ENCODE assay signal across 8 cellular contexts in genomic region chr20:7285918-7286556, GRCh38.
DNase-seq lines count a peak whose midpoint lies in the region; ATAC-seq and TF ChIP-seq lines count a peak whose summit lies in the region.

No MANE protein-coding gene starts in this region.

- no peak overlapping the region for H3K4me3 ChIP-seq in breast epithelium

- peak; percentile 14 to 66 (median 64) for TF ChIP-seq CTCF in breast epithelium (IDR thresholded peaks at IDR 0.05)

- H3K27me3 ChIP-seq in breast epithelium, result no peaks in the 10 kb centered on the region

- no peaks in the 10 kb centered on the region for H3K4me1 ChIP-seq in breast epithelium

- no peaks in the 10 kb centered on the region for H3K36me3 ChIP-seq in breast epithelium

- peak; percentile 55 for DNase-seq in Daoy (ENCODE audit: low read depth)
- peak; percentile 64 for DNase-seq in LHCN-M2 (ENCODE audit: low read depth)
- DNase-seq in OCI-M1 (lab: John Stamatoyannopoulos, UW), result peak; percentile 81
- peak; percentile 48 to 66 for DNase-seq in breast epithelium (ENCODE audit: low spot score in 2 of 2)
- peak; percentile 82 for DNase-seq in islet precursor cell
- peak; percentile 0 to 13 for DNase-seq in stimulated activated CD8-positive, alpha-beta memory T cell treated with anti-CD3 and anti-CD28 coated beads, Interleukin-2, amount 100 ng/mL, for 48 hours (ENCODE audit: low read depth in 2 of 2)
- DNase-seq in effector CD8-positive, alpha-beta T cell (lab: John Stamatoyannopoulos, UW), result no peak

- H3K27ac ChIP-seq in breast epithelium, result no peak overlapping the region

- intact Hi-C loops in breast epithelium (cut with DNase I; ENCODE audit: low total_unique reads), result no loop called here

- ATAC-seq in GM21367 (IDR thresholded peaks at IDR 0.05; ENCODE audit: unreplicated experiment), result peak; percentile 68

- no peak for TF ChIP-seq POLR2A in breast epithelium (IDR thresholded peaks at IDR 0.05)

- H3K9me3 ChIP-seq in breast epithelium, result no peaks in the 10 kb centered on the region
